17 cellular contexts compared by ENCODE assay signal in genomic region chr14:54713364-54713763, GRCh38.
DNase-seq lines count a peak whose midpoint lies in the region; ATAC-seq and TF ChIP-seq lines count a peak whose summit lies in the region.
"Had no signal": no experiment of that assay in that cellular context is flagged by ENCODE, and none has a peak within 500 bp of the region (broad histone marks: within the 10 kb centered on the region; RNA-seq: fewer than 3 reads in every experiment).

No MANE protein-coding gene starts in this region.

- H3K27ac ChIP-seq in sigmoid colon: peak overlapping the region; percentile 68 to 84 (median 78)
- peak overlapping the region in 29 of 59 donors; percentile 9 to 86 (median 71) for H3K27ac ChIP-seq in dorsolateral prefrontal cortex
- H3K27ac ChIP-seq: neutrophil, RWPE1 had no signal

- H3K4me3 ChIP-seq in sigmoid colon (no peak overlapping the region), dorsolateral prefrontal cortex (no peak overlapping the region)
- H3K4me3 ChIP-seq: lung had no signal

- no peaks in the 10 kb centered on the region for H3K9me3 ChIP-seq in sigmoid colon
- H3K9me3 ChIP-seq: neutrophil had no signal

- no peak for TF ChIP-seq POLR2A in sigmoid colon (IDR thresholded peaks at IDR 0.05)

- ATAC-seq in Right ventricle myocardium inferior (peak; percentile 62), Right ventricle myocardium superior (ENCODE audit: poor library complexity) (peak; percentile 66), HG03469 (IDR thresholded peaks at IDR 0.05; ENCODE audit: unreplicated experiment) (no peak)

- TF ChIP-seq CTCF in sigmoid colon (IDR thresholded peaks at IDR 0.05): no peak
- no peak for TF ChIP-seq CTCF in dorsolateral prefrontal cortex (IDR thresholded peaks at IDR 0.05 in 54 of 56, conservative IDR thresholded peaks at IDR 0.05 in 2 of 56; ENCODE audit: low read depth in 1 of 56, partially characterized antibody in 56 of 56)

- peaks cover 0 to 59% (median 45%) of the 10 kb centered on the region in 4 donors for H3K4me1 ChIP-seq in sigmoid colon

- intact Hi-C loops in Right ventricle myocardium inferior (cut with DNase I): no loop called here
- intact Hi-C loops in cardiac septum (cut with DNase I): no loop called here
- intact Hi-C loops in Right ventricle myocardium superior (cut with DNase I): no loop called here
- intact Hi-C loops in sigmoid colon (cut with DNase I): no loop called here
- intact Hi-C loops in dorsolateral prefrontal cortex (cut with DNase I): no loop called here

- DNase-seq in Right ventricle myocardium inferior (ENCODE audit: missing footprints) (no peak), cardiac septum (ENCODE audit: low spot score) (no peak), Right ventricle myocardium superior (no peak), sigmoid colon (no peak), dorsolateral prefrontal cortex (no peak), NCI-H82 (lab: John Stamatoyannopoulos, UW) (no peak), NCI-H446 (lab: John Stamatoyannopoulos, UW) (no peak)
- DNase-seq: 8988T; activated CD4-positive, alpha-beta T cell treated with anti-CD3 and anti-CD28 coated beads for 1 hour; activated naive CD8-positive, alpha-beta T cell treated with anti-CD3 and anti-CD28 coated beads for 36 hours; NCI-H187; NCI-H524 treated with DMSO at 0.1 percent for 48 hours; stimulated activated CD4-positive, alpha-beta T cell treated with anti-CD3 and anti-CD28 coated beads, Interleukin-12 subunit alpha, Interleukin-12 subunit beta, amount 100 ng/mL, for 4 hours had no signal

- TF ChIP-seq EP300 in sigmoid colon (IDR thresholded peaks at IDR 0.05): no peak

- H3K27me3 ChIP-seq in sigmoid colon (no peaks in the 10 kb centered on the region), dorsolateral prefrontal cortex (no peaks in the 10 kb centered on the region)
- H3K27me3 ChIP-seq: neutrophil had no signal

- no peaks in the 10 kb centered on the region for H3K36me3 ChIP-seq in sigmoid colon
- H3K36me3 ChIP-seq: neutrophil had no signal
